In genomic region chr5:123157797-123158528, GRCh38 we compare ENCODE assay signal across 10 cellular contexts.
DNase-seq lines count a peak whose midpoint lies in the region; ATAC-seq and TF ChIP-seq lines count a peak whose summit lies in the region.
"Had no signal": no experiment of that assay in that cellular context is flagged by ENCODE, and none has a peak within 500 bp of the region (broad histone marks: within the 10 kb centered on the region; RNA-seq: fewer than 3 reads in every experiment).

No MANE protein-coding gene starts in this region.

- no peak overlapping the region for H2AK5ac ChIP-seq in mesenchymal stem cell (ENCODE audit: low read length, severe bottlenecking)

- H3K4me2 ChIP-seq in mesenchymal stem cell (ENCODE audit: low read length, poor library complexity, severe bottlenecking): no peak overlapping the region

- no peak overlapping the region for H2BK120ac ChIP-seq in mesenchymal stem cell (ENCODE audit: low read depth, low read length)

- ATAC-seq in HG03378 (IDR thresholded peaks at IDR 0.05; ENCODE audit: unreplicated experiment) (peak; percentile 80), GM18498 (IDR thresholded peaks at IDR 0.05; ENCODE audit: unreplicated experiment) (no peak)
- ATAC-seq: T-cell had no signal

- H3K27me3 ChIP-seq in mesenchymal stem cell (ENCODE audit: control insufficient read depth in 1 of 2, insufficient read depth in 1 of 2, low read length in 2 of 2) (peaks cover 14 to 32% of the 10 kb centered on the region in 2 experiments), endodermal cell (ENCODE audit: control insufficient read depth, insufficient read depth, low read length, poor library complexity, severe bottlenecking) (no peaks in the 10 kb centered on the region)

- H4K91ac ChIP-seq in mesenchymal stem cell (ENCODE audit: low read length): no peak overlapping the region

- H2BK12ac ChIP-seq in mesenchymal stem cell (ENCODE audit: low read length in 2 of 2): no peak overlapping the region

- H3K4me1 ChIP-seq in mesenchymal stem cell (ENCODE audit: control insufficient read depth, insufficient read depth, low read depth, low read length): no peaks in the 10 kb centered on the region
- H3K4me1 ChIP-seq in endodermal cell (ENCODE audit: control insufficient read depth, insufficient read depth, low read length): no peaks in the 10 kb centered on the region

- no peak overlapping the region for H3K14ac ChIP-seq in mesenchymal stem cell (ENCODE audit: low read length in 2 of 2)

- no peak overlapping the region for H3K18ac ChIP-seq in mesenchymal stem cell (ENCODE audit: low read depth in 1 of 2, low read length in 2 of 2)

- DNase-seq in AG20443 (ENCODE audit: low spot score) (peak; percentile 52), astrocyte of the hippocampus (ENCODE audit: low read depth, low spot score) (peak; percentile 63), mesenchymal stem cell (peak; percentile 77), globus pallidus (ENCODE audit: low spot score) (no peak), endodermal cell (no peak), NCI-H146 (lab: John Stamatoyannopoulos, UW) (no peak)
- DNase-seq: activated naive CD4-positive, alpha-beta T cell treated with anti-CD3 and anti-CD28 coated beads, Interleukin-2, amount 50 U/mL, for 16 hours; T-cell had no signal

- H3K27me3 Mint-ChIP-seq in endodermal cell (ENCODE audit: insufficient read depth): peaks cover 8% of the 10 kb centered on the region

- H3K4me3 Mint-ChIP-seq in endodermal cell: no peak overlapping the region
- H3K4me3 Mint-ChIP-seq: T-cell had no signal

- H3K4me1 Mint-ChIP-seq in endodermal cell: peaks cover 8% of the 10 kb centered on the region
- H3K4me1 Mint-ChIP-seq: T-cell had no signal

- H3K9me3 Mint-ChIP-seq in endodermal cell: no peaks in the 10 kb centered on the region

- H4K8ac ChIP-seq in mesenchymal stem cell (ENCODE audit: low read length): no peak overlapping the region

- H3K27ac ChIP-seq in mesenchymal stem cell (ENCODE audit: low read length, poor library complexity, severe bottlenecking): no peak overlapping the region
- no peak overlapping the region for H3K27ac ChIP-seq in endodermal cell (ENCODE audit: low read depth, low read length)

- TF ChIP-seq CTCF in endodermal cell (conservative IDR thresholded peaks at IDR 0.05): no peak

- no peak overlapping the region for H2AFZ ChIP-seq in mesenchymal stem cell (ENCODE audit: low read depth, low read length)

- no peaks in the 10 kb centered on the region for H3K36me3 ChIP-seq in mesenchymal stem cell (ENCODE audit: control insufficient read depth in 1 of 2, insufficient read depth in 2 of 2, low read depth in 1 of 2, low read length in 2 of 2)
- H3K36me3 ChIP-seq in endodermal cell (ENCODE audit: control insufficient read depth, insufficient read depth, low read length): no peaks in the 10 kb centered on the region

- no peak overlapping the region for H3K23ac ChIP-seq in mesenchymal stem cell (ENCODE audit: low read length in 2 of 2)

- 25% methylated on average over 8 of the region's 11 CpGs for WGBS in mesenchymal stem cell
- 89 to 90% methylated on average over 8 to 11 of the region's 11 CpGs for WGBS in endodermal cell (ENCODE audit: insufficient coverage in 1 of 2, insufficient read length in 1 of 2), 2 experiments

- H2BK5ac ChIP-seq in mesenchymal stem cell (ENCODE audit: low read depth, low read length, poor library complexity, severe bottlenecking): no peak overlapping the region

- H3K79me1 ChIP-seq in mesenchymal stem cell (replicated peaks; ENCODE audit: low read length, poor library complexity, severe bottlenecking): no peaks in the 10 kb centered on the region

- H3K27ac Mint-ChIP-seq in endodermal cell: no peak overlapping the region
- H3K27ac Mint-ChIP-seq: T-cell had no signal

- H3K9ac ChIP-seq in mesenchymal stem cell (ENCODE audit: low read length) (peak overlapping the region; percentile 62), endodermal cell (ENCODE audit: extremely low read depth, low read length, poor library complexity, severe bottlenecking) (no peak overlapping the region)

- H2BK15ac ChIP-seq in mesenchymal stem cell (ENCODE audit: low read depth, poor library complexity, severe bottlenecking): no peak overlapping the region

- H3K36me3 Mint-ChIP-seq in endodermal cell (ENCODE audit: low read depth): no peaks in the 10 kb centered on the region
- H3K36me3 Mint-ChIP-seq: T-cell had no signal

- H3K9me3 ChIP-seq in mesenchymal stem cell (ENCODE audit: control insufficient read depth, low read length) (no peaks in the 10 kb centered on the region), endodermal cell (ENCODE audit: control insufficient read depth, low read length) (no peaks in the 10 kb centered on the region)

- no peak overlapping the region for H3K4ac ChIP-seq in mesenchymal stem cell (ENCODE audit: low read depth in 1 of 2, low read length in 2 of 2)

- H3K4me3 ChIP-seq in mesenchymal stem cell (ENCODE audit: insufficient read depth in 1 of 2, low read depth in 1 of 2, low read length in 2 of 2) (peak overlapping the region in 1 of 2 experiments; percentile 63), endodermal cell (ENCODE audit: low read length) (no peak overlapping the region)

Comparison
In these comparisons a context has a peak if more than half of its experiments do, and no peak if none do; other contexts are left out.
1. DNase-seq: peak in AG20443 (single experiment), astrocyte of the hippocampus (single experiment) and mesenchymal stem cell (single experiment); none in globus pallidus (single experiment), endodermal cell (single experiment) and NCI-H146 (single experiment).